Comparison of ENCODE assay signal across 9 cellular contexts in genomic region chr16:165539-166374, GRCh38. TPM values are rescaled to one million over a fixed set of nuclear protein-coding genes. Genes with fewer than 3 reads are reported as not detected.
DNase-seq lines count a peak whose midpoint lies in the region; ATAC-seq and TF ChIP-seq lines count a peak whose summit lies in the region.
"Had no signal": no experiment of that assay in that cellular context is flagged by ENCODE, and none has a peak within 500 bp of the region (broad histone marks: within the 10 kb centered on the region; RNA-seq: fewer than 3 reads in every experiment).

A gene with protein sequence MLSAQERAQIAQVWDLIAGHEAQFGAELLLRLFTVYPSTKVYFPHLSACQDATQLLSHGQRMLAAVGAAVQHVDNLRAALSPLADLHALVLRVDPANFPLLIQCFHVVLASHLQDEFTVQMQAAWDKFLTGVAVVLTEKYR (plus strand): TSS chr16:165978. CDS start chr16:165998, 20 bp downstream.

- H3K27me3 ChIP-seq in CD4-positive, CD25-positive, alpha-beta regulatory T cell (ENCODE audit: control insufficient read depth, insufficient read depth, low read length): peaks cover 5% of the 10 kb centered on the region
- peaks cover 77% of the 10 kb centered on the region for H3K27me3 ChIP-seq in HUES64 (ENCODE audit: insufficient read depth, low read length)
- peaks cover 84% of the 10 kb centered on the region for H3K27me3 ChIP-seq in neural progenitor cell

- H2AFZ ChIP-seq in neural progenitor cell (replicated peaks): no peak within 1 kb of the TSS

- peaks cover 0 to 9% (median 0%) of the 10 kb centered on the region in 4 donors for H3K4me1 Mint-ChIP-seq in CD4-positive, CD25-positive, alpha-beta regulatory T cell
- H3K4me1 Mint-ChIP-seq in effector memory CD8-positive, alpha-beta T cell (ENCODE audit: low read depth in 2 of 2): peaks cover 5 to 9% of the 10 kb centered on the region in 2 donors
- peaks cover 3% of the 10 kb centered on the region for H3K4me1 Mint-ChIP-seq in neural progenitor cell

- no peak within 1 kb of the TSS for H3K9ac ChIP-seq in HUES64 (ENCODE audit: low read depth, low read length)
- no peak within 1 kb of the TSS for H3K9ac ChIP-seq in neural progenitor cell

- no peak within 1 kb of the TSS for H3K4me3 ChIP-seq in CD4-positive, CD25-positive, alpha-beta regulatory T cell (ENCODE audit: low read depth, low read length)
- H3K4me3 ChIP-seq in HUES64 (ENCODE audit: low read length) (peak within 1 kb of the TSS; percentile 49), neural progenitor cell (peak within 1 kb of the TSS; percentile 43)

- H3K4me1 ChIP-seq in CD4-positive, CD25-positive, alpha-beta regulatory T cell (ENCODE audit: control insufficient read depth, insufficient read depth, low read length, poor library complexity, severe bottlenecking): peaks cover 14% of the 10 kb centered on the region
- H3K4me1 ChIP-seq in HUES64 (ENCODE audit: insufficient read depth, low read length) (peaks cover 17% of the 10 kb centered on the region), neural progenitor cell (peaks cover 11% of the 10 kb centered on the region)

- peak within 1 kb of the TSS in 3 of 4 donors; percentile 22 to 77 (median 51) for H3K4me3 Mint-ChIP-seq in CD4-positive, CD25-positive, alpha-beta regulatory T cell
- peak within 1 kb of the TSS; percentile 47 to 65 for H3K4me3 Mint-ChIP-seq in effector memory CD8-positive, alpha-beta T cell
- peak within 1 kb of the TSS; percentile 57 for H3K4me3 Mint-ChIP-seq in neural progenitor cell

- H3K79me2 ChIP-seq in neural progenitor cell (ENCODE audit: low read depth): no peaks in the 10 kb centered on the region

- H4K20me1 ChIP-seq in neural progenitor cell (ENCODE audit: low read depth): peaks cover 52% of the 10 kb centered on the region

- TF ChIP-seq CTCF in neural progenitor cell (IDR thresholded peaks at IDR 0.05): no peak

- H3K27ac Mint-ChIP-seq in CD4-positive, CD25-positive, alpha-beta regulatory T cell: no peak within 1 kb of the TSS
- no peak within 1 kb of the TSS for H3K27ac Mint-ChIP-seq in effector memory CD8-positive, alpha-beta T cell
- no peak within 1 kb of the TSS for H3K27ac Mint-ChIP-seq in neural progenitor cell

- peak within 1 kb of the TSS; percentile 71 for H3K4me2 ChIP-seq in neural progenitor cell

- DNase-seq in CD4-positive, CD25-positive, alpha-beta regulatory T cell: no peak
- no peak for DNase-seq in effector memory CD8-positive, alpha-beta T cell
- DNase-seq in neural progenitor cell (ENCODE audit: low spot score): peak; percentile 43
- DNase-seq in NCI-H1092 (lab: John Stamatoyannopoulos, UW): no peak

- peaks cover 10% of the 10 kb centered on the region for H3F3A ChIP-seq in neural progenitor cell (ENCODE audit: low read depth)

- no peaks in the 10 kb centered on the region for H3K9me3 Mint-ChIP-seq in CD4-positive, CD25-positive, alpha-beta regulatory T cell
- H3K9me3 Mint-ChIP-seq in effector memory CD8-positive, alpha-beta T cell: no peaks in the 10 kb centered on the region
- peaks cover 3% of the 10 kb centered on the region for H3K9me3 Mint-ChIP-seq in neural progenitor cell

- WGBS in HUES64: 5% methylated on average over 75 of the region's 75 CpGs

- H3K9me3 ChIP-seq in CD4-positive, CD25-positive, alpha-beta regulatory T cell (ENCODE audit: control insufficient read depth in 2 of 2, low read length in 2 of 2): no peaks in the 10 kb centered on the region
- H3K9me3 ChIP-seq in HUES64 (ENCODE audit: insufficient read depth, low read depth, low read length): no peaks in the 10 kb centered on the region
- H3K9me3 ChIP-seq in neural progenitor cell (ENCODE audit: low read depth): no peaks in the 10 kb centered on the region

- ATAC-seq in CD4-positive, CD25-positive, alpha-beta regulatory T cell (ENCODE audit: low read depth in 2 of 2): no peak
- peak; percentile 49 for ATAC-seq in effector memory CD8-positive, alpha-beta T cell (replicated peaks)
- ATAC-seq in HG02623 (IDR thresholded peaks at IDR 0.05; ENCODE audit: unreplicated experiment) (no peak), GM19328 (IDR thresholded peaks at IDR 0.05; ENCODE audit: unreplicated experiment) (no peak), GM19467 (IDR thresholded peaks at IDR 0.05; ENCODE audit: unreplicated experiment) (no peak)

- no peak within 1 kb of the TSS for H3K27ac ChIP-seq in CD4-positive, CD25-positive, alpha-beta regulatory T cell (ENCODE audit: insufficient read depth, low read length, poor library complexity, severe bottlenecking)
- no peak within 1 kb of the TSS for H3K27ac ChIP-seq in HUES64 (ENCODE audit: low read depth, low read length)
- H3K27ac ChIP-seq in neural progenitor cell: no peak within 1 kb of the TSS

- H3K36me3 ChIP-seq in CD4-positive, CD25-positive, alpha-beta regulatory T cell (ENCODE audit: control insufficient read depth, insufficient read depth, low read length): no peaks in the 10 kb centered on the region
- no peaks in the 10 kb centered on the region for H3K36me3 ChIP-seq in HUES64 (ENCODE audit: insufficient read depth, low read length)
- no peaks in the 10 kb centered on the region for H3K36me3 ChIP-seq in neural progenitor cell

- peaks cover 64% of the 10 kb centered on the region for H3K27me3 Mint-ChIP-seq in CD4-positive, CD25-positive, alpha-beta regulatory T cell
- H3K27me3 Mint-ChIP-seq in effector memory CD8-positive, alpha-beta T cell: peaks cover 41 to 76% of the 10 kb centered on the region in 2 donors
- H3K27me3 Mint-ChIP-seq in neural progenitor cell (ENCODE audit: insufficient read depth, low read depth): peaks cover 65% of the 10 kb centered on the region

- H3K36me3 Mint-ChIP-seq in CD4-positive, CD25-positive, alpha-beta regulatory T cell: no peaks in the 10 kb centered on the region
- H3K36me3 Mint-ChIP-seq in effector memory CD8-positive, alpha-beta T cell (ENCODE audit: insufficient read depth): peaks cover 6% of the 10 kb centered on the region
- H3K36me3 Mint-ChIP-seq in neural progenitor cell: peaks cover under 1% of the 10 kb centered on the region

RNA-seq across cellular contexts. Expression of the gene that starts here (rescaled TPM):
- not detected for total RNA-seq in CD4-positive, CD25-positive, alpha-beta regulatory T cell
- polyA plus RNA-seq in CD4-positive, CD25-positive, alpha-beta regulatory T cell: not detected
- not detected for polyA plus RNA-seq in HUES64 (2013, experiment 1 of 2)
- polyA plus RNA-seq in HUES64 (2013, experiment 2 of 2): not detected
- not detected in 2 replicates for total RNA-seq in neural progenitor cell (ENCODE audit: low replicate concordance)
- total RNA-seq: RPMI7951 had no signal

Comparison
In these comparisons a context has a peak if more than half of its experiments do, and no peak if none do; other contexts are left out.
1. Peak in DNase-seq, H3K4me3 ChIP-seq and H3K4me2 ChIP-seq in neural progenitor cell; RNA of the gene not detected or under 1 TPM.